9 cellular contexts compared by ENCODE assay signal in genomic region chr2:226478121-226478809, GRCh38.
DNase-seq lines count a peak whose midpoint lies in the region; ATAC-seq, FAIRE-seq and TF ChIP-seq lines count a peak whose summit lies in the region.
"Had no signal": no experiment of that assay in that cellular context is flagged by ENCODE, and none has a peak within 500 bp of the region (broad histone marks: within the 10 kb centered on the region; RNA-seq: fewer than 3 reads in every experiment).

No MANE protein-coding gene starts in this region.

- H3K4me1 ChIP-seq in right cardiac atrium (ENCODE audit: control insufficient read depth, insufficient read depth, low read length) = peaks cover 4% of the 10 kb centered on the region

- H3K4me3 Mint-ChIP-seq in WTC11 = no peak overlapping the region
- H3K4me3 Mint-ChIP-seq in activated CD4-positive, alpha-beta T cell treated with anti-CD3 and anti-CD28 coated beads, Interleukin-2, amount 10 ng/mL, durations not matched to agents 7 days and 5 days = no peak overlapping the region

- H3K27ac ChIP-seq in right cardiac atrium (ENCODE audit: low read length) = peak overlapping the region; percentile 60

- peak; percentile 100 for FAIRE-seq in G401.6 (lab: Jason Lieb, UNC)

- H3K27ac Mint-ChIP-seq in WTC11 = peak overlapping the region; percentile 57; the same call in 1 of the 2 replicates
- no peak overlapping the region for H3K27ac Mint-ChIP-seq in activated CD4-positive, alpha-beta T cell treated with anti-CD3 and anti-CD28 coated beads, Interleukin-2, amount 10 ng/mL, durations not matched to agents 7 days and 5 days

- DNase-seq in WTC11 (ENCODE audit: low spot score) (no peak), right cardiac atrium (peak; percentile 57 to 64 (median 63)), retinal pigment epithelial cell (ENCODE audit: low read depth) (peak; percentile 99), SK-N-DZ (ENCODE audit: low spot score) (no peak)
- no peak for DNase-seq in effector CD4-positive, alpha-beta T cell
- DNase-seq in activated CD4-positive, alpha-beta T cell treated with anti-CD3 and anti-CD28 coated beads, Interleukin-2, amount 10 ng/mL, durations not matched to agents 7 days and 5 days = no peak
- DNase-seq: effector memory CD4-positive, alpha-beta T cell had no signal

- H3K4me1 Mint-ChIP-seq in WTC11 = peaks cover 55% of the 10 kb centered on the region
- no peaks in the 10 kb centered on the region for H3K4me1 Mint-ChIP-seq in activated CD4-positive, alpha-beta T cell treated with anti-CD3 and anti-CD28 coated beads, Interleukin-2, amount 10 ng/mL, durations not matched to agents 7 days and 5 days

- H3K9me3 Mint-ChIP-seq in WTC11 = peaks cover 27% of the 10 kb centered on the region
- H3K9me3 Mint-ChIP-seq in activated CD4-positive, alpha-beta T cell treated with anti-CD3 and anti-CD28 coated beads, Interleukin-2, amount 10 ng/mL, durations not matched to agents 7 days and 5 days = no peaks in the 10 kb centered on the region

- peaks cover 21% of the 10 kb centered on the region for H3K36me3 Mint-ChIP-seq in WTC11
- no peaks in the 10 kb centered on the region for H3K36me3 Mint-ChIP-seq in activated CD4-positive, alpha-beta T cell treated with anti-CD3 and anti-CD28 coated beads, Interleukin-2, amount 10 ng/mL, durations not matched to agents 7 days and 5 days (ENCODE audit: low read depth)

- POLR2A ChIA-PET in WTC11 (lab: Charles Lee) = no interaction called here
- POLR2A ChIA-PET in activated CD4-positive, alpha-beta T cell treated with anti-CD3 and anti-CD28 coated beads, Interleukin-2, amount 10 ng/mL, durations not matched to agents 7 days and 5 days (lab: Charles Lee) = no interaction called here

- H3K27me3 ChIP-seq in right cardiac atrium (ENCODE audit: control insufficient read depth, insufficient read depth) = no peaks in the 10 kb centered on the region

- intact Hi-C loops in right cardiac atrium (cut with DNase I) = no loop called here

- H3K27me3 Mint-ChIP-seq in WTC11 (ENCODE audit: low read depth) = no peaks in the 10 kb centered on the region
- H3K27me3 Mint-ChIP-seq in activated CD4-positive, alpha-beta T cell treated with anti-CD3 and anti-CD28 coated beads, Interleukin-2, amount 10 ng/mL, durations not matched to agents 7 days and 5 days = peaks cover 2% of the 10 kb centered on the region

- CTCF ChIA-PET in WTC11 (lab: Charles Lee) = interaction anchor here (1.0 to 1.3 kb wide), 2 partner anchors 322 to 324 kb away, joined by 3 to 4 read pairs; no protein-coding TSS in a partner anchor
- CTCF ChIA-PET in activated CD4-positive, alpha-beta T cell treated with anti-CD3 and anti-CD28 coated beads, Interleukin-2, amount 10 ng/mL, durations not matched to agents 7 days and 5 days (lab: Charles Lee) = interaction anchor here (0.7 kb wide), 1 partner anchor 1682 kb away, joined by 3 read pairs; no protein-coding TSS in a partner anchor

- ATAC-seq in WTC11 = peak; percentile 70
- peak; percentile 93 to 98 for ATAC-seq in right cardiac atrium
- ATAC-seq in GM18498 (IDR thresholded peaks at IDR 0.05; ENCODE audit: unreplicated experiment) = no peak

- no peaks in the 10 kb centered on the region for H3K9me3 ChIP-seq in right cardiac atrium (ENCODE audit: control insufficient read depth, low read length)

- no peak overlapping the region for H3K4me3 ChIP-seq in right cardiac atrium (ENCODE audit: low read length)
- H3K4me3 ChIP-seq in retinal pigment epithelial cell (ENCODE audit: low read length) = no peak overlapping the region

- 35% methylated on average over 8 of the region's 8 CpGs for WGBS in right cardiac atrium

- no peak for TF ChIP-seq CTCF in WTC11 (IDR thresholded peaks at IDR 0.05)
- no peak for TF ChIP-seq CTCF in retinal pigment epithelial cell (conservative IDR thresholded peaks at IDR 0.05; ENCODE audit: low read depth, low read length)

TF ChIP-seq in WTC11, 78 proteins besides CTCF, POLR2A, EP300 and RAD21:
- TF ChIP-seq CREM (CRISPR knock-in tag; IDR thresholded peaks at IDR 0.05) = no peak
- no peak for TF ChIP-seq E2F5 (CRISPR knock-in tag; IDR thresholded peaks at IDR 0.05)
- TF ChIP-seq AR (CRISPR knock-in tag; IDR thresholded peaks at IDR 0.05) = no peak
- no peak for TF ChIP-seq RELA (CRISPR knock-in tag; IDR thresholded peaks at IDR 0.05; ENCODE audit: borderline replicate concordance)
- TF ChIP-seq SMAD3 (CRISPR knock-in tag; IDR thresholded peaks at IDR 0.05; ENCODE audit: borderline replicate concordance) = no peak
- TF ChIP-seq GABPB1 (CRISPR knock-in tag; IDR thresholded peaks at IDR 0.05) = peak; percentile 67

Comparison
In these comparisons a context has a peak if more than half of its experiments do, and no peak if none do; other contexts are left out.
1. DNase-seq: peak in right cardiac atrium (3 of 3) and retinal pigment epithelial cell (single experiment); none in WTC11 (single experiment), effector CD4-positive, alpha-beta T cell (single experiment), SK-N-DZ (single experiment) and activated CD4-positive, alpha-beta T cell treated with anti-CD3 and anti-CD28 coated beads, Interleukin-2, amount 10 ng/mL, durations not matched to agents 7 days and 5 days (single experiment).